ENCODE assay signal across 24 cellular contexts in the genomic region with DNA sequence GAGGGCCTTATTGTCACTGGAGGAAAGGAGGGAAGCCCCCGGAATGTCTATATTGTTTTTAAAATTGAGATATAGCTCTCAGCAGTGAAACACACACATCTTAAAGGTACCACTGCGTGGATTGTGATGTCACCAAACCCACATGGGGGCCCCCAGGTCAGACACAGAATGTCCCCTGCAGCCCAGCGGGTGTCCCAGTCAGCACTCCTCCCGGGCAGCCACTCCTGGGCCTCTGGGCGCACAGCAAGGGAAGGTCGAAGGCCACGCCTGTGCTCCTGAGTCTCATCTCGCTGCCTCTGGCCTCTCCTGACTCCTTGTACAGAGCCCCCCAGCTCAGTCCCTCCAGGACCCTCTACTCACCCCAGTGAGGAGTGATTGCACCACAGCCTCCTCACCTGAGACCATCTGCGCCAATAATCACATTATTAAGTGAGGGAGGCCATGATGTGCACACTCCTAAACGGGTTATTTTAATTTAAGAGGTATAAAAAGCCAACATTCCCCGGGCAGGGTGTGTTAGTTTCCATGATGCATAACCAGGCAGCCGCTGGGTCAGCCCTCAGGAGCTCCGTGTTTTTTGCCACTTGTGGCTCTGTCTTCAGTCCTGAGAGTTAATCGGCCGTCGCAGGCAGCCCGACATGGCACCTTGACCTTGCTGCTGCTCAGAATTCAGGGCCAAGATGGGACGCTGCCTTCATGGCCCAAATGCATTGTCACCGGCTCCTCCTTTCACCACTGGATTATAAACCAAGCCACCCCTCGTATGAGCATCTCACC.
A peak's percentile ranks its signal among the peaks of the same experiment; 100 is the strongest.
DNase-seq lines count a peak whose midpoint lies in the region; ATAC-seq, FAIRE-seq and TF ChIP-seq lines count a peak whose summit lies in the region.
"Had no signal": no experiment of that assay in that cellular context is flagged by ENCODE, and none has a peak within 500 bp of the region (broad histone marks: within the 10 kb centered on the region; RNA-seq: fewer than 3 reads in every experiment).

No MANE protein-coding gene starts in this region.

- ATAC-seq in Right ventricle myocardium superior (ENCODE audit: poor library complexity), result no peak
- ATAC-seq in aorta (ENCODE audit: low FRiP score), result no peak
- ATAC-seq in gastroesophageal sphincter, result no peak
- no peak for ATAC-seq in HG02981 (IDR thresholded peaks at IDR 0.05; ENCODE audit: unreplicated experiment)

- TF ChIP-seq EP300 in gastroesophageal sphincter (IDR thresholded peaks at IDR 0.05), result no peak

- H3K4me3 ChIP-seq in kidney (ENCODE audit: low read length in 2 of 2), result no peak overlapping the region
- H3K4me3 ChIP-seq in aorta (ENCODE audit: low read length in 2 of 2), result no peak overlapping the region
- H3K4me3 ChIP-seq in gastroesophageal sphincter, result no peak overlapping the region
- H3K4me3 ChIP-seq: PC-9 had no signal

- H3K27me3 ChIP-seq in aorta (ENCODE audit: control insufficient read depth in 1 of 2, insufficient read depth in 2 of 2, low read length in 1 of 2) (no peaks in the 10 kb centered on the region), gastroesophageal sphincter (peaks cover 24% of the 10 kb centered on the region)

- H3K4me1 ChIP-seq in kidney (ENCODE audit: control insufficient read depth in 1 of 2, insufficient read depth in 1 of 2, low read depth in 1 of 2, low read length in 2 of 2) (no peaks in the 10 kb centered on the region), aorta (ENCODE audit: control insufficient read depth in 1 of 2, insufficient read depth in 2 of 2, low read length in 2 of 2) (no peaks in the 10 kb centered on the region), gastroesophageal sphincter (no peaks in the 10 kb centered on the region)

- H3K9me3 ChIP-seq in kidney (ENCODE audit: control insufficient read depth in 1 of 2, low read length in 2 of 2) (no peaks in the 10 kb centered on the region), aorta (ENCODE audit: control insufficient read depth, low read length) (peaks cover 2% of the 10 kb centered on the region), gastroesophageal sphincter (no peaks in the 10 kb centered on the region)

- no peak for TF ChIP-seq CTCF in kidney (IDR thresholded peaks at IDR 0.05; ENCODE audit: borderline replicate concordance, extremely low read depth, insufficient read depth)
- no peak for TF ChIP-seq CTCF in gastroesophageal sphincter (IDR thresholded peaks at IDR 0.05)

- DNase-seq in cardiac septum (ENCODE audit: low spot score) (peak; percentile 67), Right ventricle myocardium superior (no peak), kidney (peak; percentile 57), posterior vena cava (ENCODE audit: low spot score) (peak; percentile 55), aorta (peak; percentile 36 to 47)
- no peak for DNase-seq in stimulated activated CD4-positive, alpha-beta T cell treated with anti-CD3 and anti-CD28 coated beads, Interleukin-1b, Interleukin-23, amount 100 ng/mL, for 48 hours
- DNase-seq: H9, KBM-7, MM.1S, NCI-H1092, NCI-H146, NCI-H2029 treated with DMSO at 0.1 percent for 48 hours, NCI-H226, NCI-H510A treated with DMSO at 0.1 percent for 48 hours, NCI-H748 treated with DMSO at 0.1 percent for 48 hours, PC-9, SIG-M5 had no signal

- H3K9ac ChIP-seq in kidney (ENCODE audit: low read length in 2 of 2), result no peak overlapping the region

- H3K36me3 ChIP-seq in kidney (ENCODE audit: control insufficient read depth in 1 of 2, insufficient read depth in 2 of 2, low read length in 2 of 2) (no peaks in the 10 kb centered on the region), aorta (ENCODE audit: control insufficient read depth in 1 of 2, insufficient read depth in 2 of 2, low read length in 1 of 2) (no peaks in the 10 kb centered on the region), gastroesophageal sphincter (no peaks in the 10 kb centered on the region)

- no peak for TF ChIP-seq POLR2A in gastroesophageal sphincter (IDR thresholded peaks at IDR 0.05)

- intact Hi-C loops in cardiac septum (cut with DNase I) (no loop called here), Right ventricle myocardium superior (cut with DNase I) (no loop called here), kidney (cut with DNase I) (no loop called here), posterior vena cava (cut with DNase I) (no loop called here), aorta (cut with DNase I) (no loop called here)

- H3K27ac ChIP-seq in kidney (ENCODE audit: low read depth in 2 of 2, low read length in 2 of 2) (no peak overlapping the region), aorta (ENCODE audit: low read depth in 1 of 2, low read length in 2 of 2) (no peak overlapping the region), gastroesophageal sphincter (no peak overlapping the region)
- H3K27ac ChIP-seq: C4-2B, HL-60, PC-9, RWPE1 had no signal

- FAIRE-seq in kidney (lab: Jason Lieb, UNC), result no peak
- FAIRE-seq: A204.1, D721Med had no signal

- 82 to 86% methylated on average over 20 of the region's 20 CpGs for WGBS in aorta, 2 donors
- WGBS in gastroesophageal sphincter (ENCODE audit: low coverage in 1 of 2), 2 donors, result 50 to 92% methylated on average over 2 of the region's 20 CpGs

Comparison
In these comparisons a context has a peak if more than half of its experiments do, and no peak if none do; other contexts are left out.
1. DNase-seq: peak in cardiac septum (single experiment), kidney (single experiment), posterior vena cava (single experiment) and aorta (2 of 2); none in Right ventricle myocardium superior (single experiment) and stimulated activated CD4-positive, alpha-beta T cell treated with anti-CD3 and anti-CD28 coated beads, Interleukin-1b, Interleukin-23, amount 100 ng/mL, for 48 hours (single experiment).